Comparison of ENCODE assay signal across 25 cellular contexts in genomic region chr14:80419769-80420168, GRCh38.
"Had no signal": no experiment of that assay in that cellular context is flagged by ENCODE, and none has a peak within 500 bp of the region (broad histone marks: within the 10 kb centered on the region; RNA-seq: fewer than 3 reads in every experiment).

No MANE protein-coding gene starts in this region.

- H3K27ac Mint-ChIP-seq: activated CD4-positive, alpha-beta memory T cell treated with anti-CD3 and anti-CD28 coated beads for 36 hours; activated CD4-positive, alpha-beta T cell treated with anti-CD3 and anti-CD28 coated beads, Interleukin-2, amount 10 ng/mL, durations not matched to agents 7 days and 5 days; activated naive CD4-positive, alpha-beta T cell treated with anti-CD3 and anti-CD28 coated beads for 36 hours; activated naive CD8-positive, alpha-beta T cell; T-cell had no signal

- ATAC-seq: activated T-cell treated with anti-CD3 and anti-CD28 coated beads, Interleukin-2, amount 50 U/mL, for 4 hours; Panc1; Right ventricle myocardium inferior; T-cell had no signal

- H3K27me3 Mint-ChIP-seq: activated CD4-positive, alpha-beta memory T cell treated with anti-CD3 and anti-CD28 coated beads for 36 hours; activated CD4-positive, alpha-beta T cell treated with anti-CD3 and anti-CD28 coated beads, Interleukin-2, amount 10 ng/mL, durations not matched to agents 7 days and 5 days; activated naive CD8-positive, alpha-beta T cell; T-cell had no signal

- H3K36me3 Mint-ChIP-seq: activated CD4-positive, alpha-beta memory T cell treated with anti-CD3 and anti-CD28 coated beads for 36 hours; activated naive CD8-positive, alpha-beta T cell; T-cell had no signal

- H3K9me3 Mint-ChIP-seq: activated CD4-positive, alpha-beta memory T cell treated with anti-CD3 and anti-CD28 coated beads for 36 hours; activated CD4-positive, alpha-beta T cell treated with anti-CD3 and anti-CD28 coated beads, Interleukin-2, amount 10 ng/mL, durations not matched to agents 7 days and 5 days; activated naive CD4-positive, alpha-beta T cell treated with anti-CD3 and anti-CD28 coated beads for 36 hours; activated T-cell treated with anti-CD3 and anti-CD28 coated beads, Interleukin-2, amount 50 U/mL, for 4 hours had no signal

- H3K4me3 Mint-ChIP-seq: activated CD4-positive, alpha-beta memory T cell treated with anti-CD3 and anti-CD28 coated beads for 36 hours; activated CD4-positive, alpha-beta T cell treated with anti-CD3 and anti-CD28 coated beads, Interleukin-2, amount 10 ng/mL, durations not matched to agents 7 days and 5 days; activated naive CD4-positive, alpha-beta T cell treated with anti-CD3 and anti-CD28 coated beads for 36 hours; activated naive CD8-positive, alpha-beta T cell; activated T-cell treated with anti-CD3 and anti-CD28 coated beads, Interleukin-2, amount 50 U/mL, for 4 hours; T-cell had no signal

- DNase-seq: activated CD4-positive, alpha-beta memory T cell treated with anti-CD3 and anti-CD28 coated beads for 36 hours; activated CD4-positive, alpha-beta T cell treated with anti-CD3 and anti-CD28 coated beads, Interleukin-2, amount 10 ng/mL, durations not matched to agents 7 days and 5 days; activated CD4-positive, CD25-positive, alpha-beta regulatory T cell; activated CD8-positive, alpha-beta memory T cell treated with anti-CD3 and anti-CD28 coated beads for 24 hours; activated gamma-delta T cell; activated naive CD4-positive, alpha-beta T cell treated with anti-CD3 and anti-CD28 coated beads for 36 hours; activated T-cell treated with anti-CD3 and anti-CD28 coated beads, Interleukin-2, amount 50 U/mL, for 4 hours; amygdala; central memory CD4-positive, alpha-beta T cell; Kasumi-1; KBM-7; NCI-H1105 treated with DMSO at 0.1 percent for 48 hours; NCI-H1436 treated with DMSO at 0.1 percent for 48 hours; NCI-H187 treated with DMSO at 0.1 percent for 48 hours; NCI-H446; NCI-H524; OCI-M1; RPMI8226; T-cell; T-helper 2 cell; T1000 had no signal

- H3K4me3 ChIP-seq: SK-N-MC had no signal

- H3K27ac ChIP-seq: SK-N-MC had no signal

- H3K4me1 Mint-ChIP-seq: activated CD4-positive, alpha-beta T cell treated with anti-CD3 and anti-CD28 coated beads, Interleukin-2, amount 10 ng/mL, durations not matched to agents 7 days and 5 days; T-cell had no signal
